13 cellular contexts compared by ENCODE assay signal in genomic region chr7:5143106-5143505, GRCh38.
DNase-seq lines count a peak whose midpoint lies in the region; ATAC-seq, FAIRE-seq and TF ChIP-seq lines count a peak whose summit lies in the region.
"Had no signal": no experiment of that assay in that cellular context is flagged by ENCODE, and none has a peak within 500 bp of the region (broad histone marks: within the 10 kb centered on the region; RNA-seq: fewer than 3 reads in every experiment).

No MANE protein-coding gene starts in this region.

- H3K27ac ChIP-seq in tibial artery, result no peak overlapping the region
- H3K27ac ChIP-seq: C4-2B, hepatocyte, ovary had no signal

- H3K4me3 ChIP-seq in tibial artery, result no peak overlapping the region
- H3K4me3 ChIP-seq: hepatocyte, ovary had no signal

- TF ChIP-seq CTCF in tibial artery (IDR thresholded peaks at IDR 0.05), result no peak

- intact Hi-C loops in tibial artery (cut with DNase I; ENCODE audit: low total_unique reads), result no loop called here

- peak; percentile 13 for FAIRE-seq in HTR-8/SVneo (lab: Jason Lieb, UNC)
- FAIRE-seq: bronchial epithelial cell had no signal

- H3K4me1 ChIP-seq in tibial artery, result no peaks in the 10 kb centered on the region

- H3K27me3 ChIP-seq in tibial artery, result peaks cover 0 to 13% of the 10 kb centered on the region in 2 donors
- H3K27me3 ChIP-seq: hepatocyte, ovary had no signal

- DNase-seq in HTR-8/SVneo (ENCODE audit: insufficient read length, low spot score) (no peak), putamen (ENCODE audit: low spot score) (peak; percentile 38), kidney tubule cell (ENCODE audit: low spot score) (no peak), tibial artery (no peak)
- DNase-seq in activated CD4-positive, CD25-positive, alpha-beta regulatory T cell treated with anti-CD3 and anti-CD28 coated beads, Interleukin-2, amount 50 U/mL, for 72 hours, result peak; percentile 50
- peak; percentile 17 for DNase-seq in activated naive CD4-positive, alpha-beta T cell treated with Interleukin-2 at 50 U/mL for 16 hours
- DNase-seq: mammary epithelial cell, NCI-H187 treated with DMSO at 0.1 percent for 48 hours, ovary had no signal

- no peaks in the 10 kb centered on the region for H3K9me3 ChIP-seq in tibial artery
- H3K9me3 ChIP-seq: ovary had no signal

- H3K36me3 ChIP-seq in tibial artery, result no peaks in the 10 kb centered on the region
- H3K36me3 ChIP-seq: ovary had no signal

- no peak for ATAC-seq in HG02885 (IDR thresholded peaks at IDR 0.05; ENCODE audit: poor library complexity, unreplicated experiment)

Comparison
In these comparisons a context has a peak if more than half of its experiments do, and no peak if none do; other contexts are left out.
1. DNase-seq: peak in activated CD4-positive, CD25-positive, alpha-beta regulatory T cell treated with anti-CD3 and anti-CD28 coated beads, Interleukin-2, amount 50 U/mL, for 72 hours (single experiment), activated naive CD4-positive, alpha-beta T cell treated with Interleukin-2 at 50 U/mL for 16 hours (single experiment) and putamen (single experiment); none in HTR-8/SVneo (single experiment), kidney tubule cell (single experiment) and tibial artery (0 of 2).